13 cellular contexts compared by ENCODE assay signal in the genomic region with DNA sequence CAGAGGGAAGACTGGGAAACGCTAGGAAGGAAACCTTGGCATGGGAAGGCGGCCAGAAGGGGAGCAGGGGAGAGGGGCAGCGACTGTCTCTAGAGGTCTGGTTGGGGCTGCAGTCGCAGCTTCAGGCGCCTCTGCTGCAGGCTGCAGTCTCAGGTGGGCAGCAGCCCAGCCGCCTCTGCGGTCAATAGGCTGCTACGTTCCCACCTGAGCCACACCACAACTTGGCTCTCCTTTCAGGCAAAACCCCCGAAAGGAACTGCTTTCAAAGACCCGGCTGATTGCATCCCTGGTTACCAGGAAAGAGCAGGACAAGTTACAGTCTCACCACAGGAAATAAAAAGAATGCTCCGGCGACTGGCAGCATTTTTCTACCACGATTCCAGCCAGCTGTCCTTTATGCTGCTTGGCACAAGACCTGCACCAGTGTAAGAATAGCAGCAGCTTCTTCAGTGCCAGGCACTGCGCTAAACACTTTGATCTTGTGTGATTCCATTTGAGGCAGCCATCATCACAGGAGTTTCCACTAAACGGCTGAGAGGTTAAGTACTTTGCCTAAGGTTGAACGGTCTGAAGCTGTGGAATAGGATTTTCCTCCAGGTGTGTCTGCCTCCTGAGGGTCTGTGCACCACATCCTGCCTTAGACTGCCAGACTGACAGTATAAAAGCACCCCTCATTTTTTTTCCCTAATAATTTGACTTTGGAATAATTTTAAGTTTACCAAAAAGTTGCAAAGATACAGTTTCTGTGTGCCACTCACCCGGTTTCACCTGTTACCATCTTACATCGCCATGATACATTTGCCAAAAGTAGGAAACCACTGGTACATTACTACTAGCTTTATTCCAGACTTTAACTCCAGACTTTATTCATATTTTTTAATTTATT. TPM values are rescaled to one million over a fixed set of nuclear protein-coding genes. Genes with fewer than 3 reads are reported as not detected.
DNase-seq lines count a peak whose midpoint lies in the region; ATAC-seq and TF ChIP-seq lines count a peak whose summit lies in the region.
"Had no signal": no experiment of that assay in that cellular context is flagged by ENCODE, and none has a peak within 500 bp of the region (broad histone marks: within the 10 kb centered on the region; RNA-seq: fewer than 3 reads in every experiment).

No MANE protein-coding gene starts in this region.

- intact Hi-C loops in PC-3 (cut with micrococcal nuclease) = no loop called here

- H3K79me2 ChIP-seq in SK-N-SH (ENCODE audit: insufficient read depth) (peaks cover 20% of the 10 kb centered on the region; the same call in 1 of the 2 replicates), PC-3 (ENCODE audit: low read length) (peaks cover 10% of the 10 kb centered on the region)

- peaks cover 16% of the 10 kb centered on the region for H3K36me3 Mint-ChIP-seq in progenitor cell of endocrine pancreas (ENCODE audit: insufficient read depth)

- H2AFZ ChIP-seq in SK-N-SH (ENCODE audit: low read depth) = no peak overlapping the region
- H2AFZ ChIP-seq in PC-3 (ENCODE audit: low read length) = no peak overlapping the region

- no TSS peak for BruUV-seq in PC-3 (replicated peaks; lab: Mats Ljungman, UMichigan)

- POLR2A ChIA-PET in SK-N-SH (lab: Yijun Ruan, JAX) (interaction anchor here (0.7 to 0.9 kb wide), 2 partner anchors 19 to 29 kb away, joined by 3 to 4 read pairs; a partner anchor contains a TSS), PC-3 (lab: Charles Lee; ENCODE audit: unreplicated experiment) (interaction anchor here (0.6 kb wide), 1 partner anchor 336 kb away, joined by 3 read pairs; a partner anchor contains a TSS)

- TF ChIP-seq CTCF in SK-N-SH (IDR thresholded peaks at IDR 0.05) (no peak), PC-3 (conservative IDR thresholded peaks at IDR 0.05; ENCODE audit: low read depth, low read length) (no peak), progenitor cell of endocrine pancreas (IDR thresholded peaks at IDR 0.05; ENCODE audit: unreplicated experiment) (no peak)

- H3F3A ChIP-seq in SK-N-SH (replicated peaks; ENCODE audit: insufficient read depth) (peaks cover 61% of the 10 kb centered on the region), PC-3 (ENCODE audit: low read length, unreplicated experiment) (peaks cover 20% of the 10 kb centered on the region)

- peaks cover 38 to 39% of the 10 kb centered on the region in 2 experiments for H3K36me3 ChIP-seq in SK-N-SH (replicated peaks in 1 of 2; ENCODE audit: control insufficient read depth in 1 of 2, insufficient read depth in 2 of 2, low read length in 1 of 2)
- peaks cover 37% of the 10 kb centered on the region for H3K36me3 ChIP-seq in PC-3 (ENCODE audit: low read depth, low read length)

- peak; percentile 48 for ATAC-seq in SK-N-SH treated with all-trans-retinoic acid at 6 μM for 48 hours
- ATAC-seq in PC-3 = peak; percentile 21
- ATAC-seq in HG03196 (IDR thresholded peaks at IDR 0.05; ENCODE audit: unreplicated experiment) = no peak

- H3K4me1 ChIP-seq in SK-N-SH (ENCODE audit: control insufficient read depth in 1 of 2, insufficient read depth in 2 of 2, low read depth in 1 of 2, low read length in 1 of 2) (peaks cover 6 to 9% of the 10 kb centered on the region in 2 experiments; a peak in 2 of 4 replicates), PC-3 (ENCODE audit: insufficient read depth, low read length) (no peaks in the 10 kb centered on the region)

- no peak overlapping the region for H3K4me3 Mint-ChIP-seq in progenitor cell of endocrine pancreas (ENCODE audit: low read depth)

- no peaks in the 10 kb centered on the region for H3K4me1 Mint-ChIP-seq in progenitor cell of endocrine pancreas (ENCODE audit: low read depth)

- no peak for TF ChIP-seq EP300 in SK-N-SH (IDR thresholded peaks at IDR 0.05; ENCODE audit: borderline replicate concordance in 1 of 2, low read depth in 1 of 2, low read length in 1 of 2)

- TF ChIP-seq RAD21 in SK-N-SH (IDR thresholded peaks at IDR 0.05; ENCODE audit: low read length) = no peak

- H3K9me2 ChIP-seq in SK-N-SH (no peaks in the 10 kb centered on the region), PC-3 (replicated peaks; ENCODE audit: low read length) (no peaks in the 10 kb centered on the region)

- CTCF ChIA-PET in SK-N-SH (lab: Yijun Ruan, JAX) (interaction anchor here (1.2 to 2.8 kb wide), 4 partner anchors 9 to 224 kb away, joined by 4 to 8 read pairs (median 6); no protein-coding TSS in a partner anchor), PC-3 (lab: Charles Lee) (no interaction called here)

- H3K9ac ChIP-seq in SK-N-SH (no peak overlapping the region), PC-3 (ENCODE audit: low read length) (no peak overlapping the region)

- no peaks in the 10 kb centered on the region for H3K27me3 ChIP-seq in SK-N-SH (ENCODE audit: insufficient read depth)
- H3K27me3 ChIP-seq in PC-3 (ENCODE audit: low read length) = no peaks in the 10 kb centered on the region

- no peak overlapping the region for H3K4me2 ChIP-seq in SK-N-SH
- H3K4me2 ChIP-seq in PC-3 (ENCODE audit: low read length) = no peak overlapping the region

- DNase-seq in SK-N-SH = no peak
- DNase-seq in PC-3 = peak; percentile 11
- DNase-seq in epithelial cell of prostate (ENCODE audit: low read depth, low spot score) = no peak
- DNase-seq in progenitor cell of endocrine pancreas (ENCODE audit: low spot score, unreplicated experiment) = no peak
- DNase-seq in GOT3 (lab: John Stamatoyannopoulos, UW) = no peak
- no peak for DNase-seq in AG08395 (ENCODE audit: low spot score)
- DNase-seq: activated CD4-positive, alpha-beta T cell treated with anti-CD3 and anti-CD28 coated beads for 1 hour; central memory CD4-positive, alpha-beta T cell; naive B cell; NCI-H1092; OCI-M1 had no signal

- peaks cover 3% of the 10 kb centered on the region for H3K27me3 Mint-ChIP-seq in progenitor cell of endocrine pancreas
- H3K27me3 Mint-ChIP-seq: naive B cell had no signal

- H3K9me3 Mint-ChIP-seq in progenitor cell of endocrine pancreas (ENCODE audit: low read depth) = no peaks in the 10 kb centered on the region
- H3K9me3 Mint-ChIP-seq: naive B cell had no signal

- H3K9me3 ChIP-seq in SK-N-SH (no peaks in the 10 kb centered on the region), PC-3 (ENCODE audit: low read length) (no peaks in the 10 kb centered on the region)

- H4K20me1 ChIP-seq in SK-N-SH (ENCODE audit: insufficient read depth) (peaks cover 49% of the 10 kb centered on the region), PC-3 (ENCODE audit: low read length) (peaks cover 43% of the 10 kb centered on the region)

- 67% methylated on average over 12 of the region's 18 CpGs for WGBS in SK-N-SH (ENCODE audit: low lambda C conversion rate)

- H3K27ac Mint-ChIP-seq in progenitor cell of endocrine pancreas = peak overlapping the region; percentile 40

- H3K4me3 ChIP-seq in SK-N-SH (ENCODE audit: low read depth in 2 of 2, low read length in 1 of 2) (no peak overlapping the region), PC-3 (ENCODE audit: low read length) (no peak overlapping the region)

- H3K27ac ChIP-seq in SK-N-SH (ENCODE audit: low read depth in 2 of 2, low read length in 1 of 2) (no peak overlapping the region; a peak in 2 of 4 replicates), PC-3 (ENCODE audit: low read length) (no peak overlapping the region), epithelial cell of prostate (peak overlapping the region; percentile 27)

TF ChIP-seq in SK-N-SH treated with all-trans-retinoic acid at 6 μM for 48 hours, 23 proteins besides CTCF, POLR2A, EP300 and RAD21:
- no peak for TF ChIP-seq ZNF70 (CRISPR knock-in tag; IDR thresholded peaks at IDR 0.05)
- TF ChIP-seq GLIS3 (CRISPR knock-in tag; IDR thresholded peaks at IDR 0.05) = peak; percentile 68; the same call in 1 of the 2 replicates
- TF ChIP-seq ZFP30 (CRISPR knock-in tag; IDR thresholded peaks at IDR 0.05) = no peak
- TF ChIP-seq OSR1 (CRISPR knock-in tag; IDR thresholded peaks at IDR 0.05) = no peak

TF ChIP-seq in SK-N-SH, 30 proteins besides CTCF, POLR2A, EP300 and RAD21 (continues in another document):
- TF ChIP-seq, protein P1, sequence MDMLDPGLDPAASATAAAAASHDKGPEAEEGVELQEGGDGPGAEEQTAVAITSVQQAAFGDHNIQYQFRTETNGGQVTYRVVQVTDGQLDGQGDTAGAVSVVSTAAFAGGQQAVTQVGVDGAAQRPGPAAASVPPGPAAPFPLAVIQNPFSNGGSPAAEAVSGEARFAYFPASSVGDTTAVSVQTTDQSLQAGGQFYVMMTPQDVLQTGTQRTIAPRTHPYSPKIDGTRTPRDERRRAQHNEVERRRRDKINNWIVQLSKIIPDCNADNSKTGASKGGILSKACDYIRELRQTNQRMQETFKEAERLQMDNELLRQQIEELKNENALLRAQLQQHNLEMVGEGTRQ (IDR thresholded peaks at IDR 0.05; ENCODE audit: borderline replicate concordance, low read depth, low read length) = no peak
- no peak for TF ChIP-seq SIN3A (IDR thresholded peaks at IDR 0.05; ENCODE audit: borderline replicate concordance, low read depth, low read length)
- TF ChIP-seq TCF12 (IDR thresholded peaks at IDR 0.05) = no peak
- no peak for TF ChIP-seq TEAD4 (IDR thresholded peaks at IDR 0.05; ENCODE audit: borderline replicate concordance, insufficient read depth)
- no peak for TF ChIP-seq CHD2 (IDR thresholded peaks at IDR 0.05; ENCODE audit: low read length, partially characterized antibody)
- TF ChIP-seq MXI1 (IDR thresholded peaks at IDR 0.05; ENCODE audit: low read depth, low read length) = no peak
- no peak for TF ChIP-seq FOXM1 (IDR thresholded peaks at IDR 0.05; ENCODE audit: low read depth)
- no peak for TF ChIP-seq SMC3 (IDR thresholded peaks at IDR 0.05; ENCODE audit: low read depth, low read length)
- TF ChIP-seq, protein P2, sequence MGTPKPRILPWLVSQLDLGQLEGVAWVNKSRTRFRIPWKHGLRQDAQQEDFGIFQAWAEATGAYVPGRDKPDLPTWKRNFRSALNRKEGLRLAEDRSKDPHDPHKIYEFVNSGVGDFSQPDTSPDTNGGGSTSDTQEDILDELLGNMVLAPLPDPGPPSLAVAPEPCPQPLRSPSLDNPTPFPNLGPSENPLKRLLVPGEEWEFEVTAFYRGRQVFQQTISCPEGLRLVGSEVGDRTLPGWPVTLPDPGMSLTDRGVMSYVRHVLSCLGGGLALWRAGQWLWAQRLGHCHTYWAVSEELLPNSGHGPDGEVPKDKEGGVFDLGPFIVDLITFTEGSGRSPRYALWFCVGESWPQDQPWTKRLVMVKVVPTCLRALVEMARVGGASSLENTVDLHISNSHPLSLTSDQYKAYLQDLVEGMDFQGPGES (IDR thresholded peaks at IDR 0.05; ENCODE audit: low read depth, low read length) = no peak
- no peak; the same call in 1 of the 2 replicates for TF ChIP-seq POLR2AphosphoS5 (IDR thresholded peaks at IDR 0.05; ENCODE audit: low read depth, low read length)

RNA-seq across cellular contexts. Expression of a gene that starts 7.5 kb away (rescaled TPM):
- 10,227 and 11,441 TPM in 2 replicates for polyA plus RNA-seq in SK-N-SH (2012; rRNA removed)
- polyA plus RNA-seq in SK-N-SH (2012; cell fraction: cytosol; rRNA removed) = 12,920 and 13,251 TPM in 2 replicates
- 1,878 and 2,730 TPM in 2 replicates for polyA plus RNA-seq in SK-N-SH (2012; cell fraction: nucleus; rRNA removed)
- 2,005 and 2,031 TPM in 2 replicates for total RNA-seq in PC-3 (2014; rRNA removed)
- 1,941 and 2,072 TPM in 2 replicates for total RNA-seq in progenitor cell of endocrine pancreas

RNA-seq across cellular contexts. Expression of a gene that starts 29.3 kb away (rescaled TPM):
- polyA plus RNA-seq in SK-N-SH (2012; rRNA removed) = 0.15 and 0.26 TPM in 2 replicates
- 0.06 and 0.13 TPM in 2 replicates for polyA plus RNA-seq in SK-N-SH (2012; cell fraction: cytosol; rRNA removed)
- 0.08 and 0.23 TPM in 2 replicates for polyA plus RNA-seq in SK-N-SH (2012; cell fraction: nucleus; rRNA removed)
- total RNA-seq in PC-3 (2014; rRNA removed) (0.22 and 0.52 TPM in 2 replicates), progenitor cell of endocrine pancreas (41.3 and 45.8 TPM in 2 replicates)

Comparison
In these comparisons a context has a peak if more than half of its experiments do, and no peak if none do; other contexts are left out.
1. RNA of a gene that starts 29.3 kb away (total RNA-seq): 41.3 to 45.8 TPM in progenitor cell of endocrine pancreas; 0.22 to 0.52 TPM in PC-3; every median in the first group is over 10 times any median in the second.